8 cellular contexts compared by ENCODE assay signal in the genomic region with DNA sequence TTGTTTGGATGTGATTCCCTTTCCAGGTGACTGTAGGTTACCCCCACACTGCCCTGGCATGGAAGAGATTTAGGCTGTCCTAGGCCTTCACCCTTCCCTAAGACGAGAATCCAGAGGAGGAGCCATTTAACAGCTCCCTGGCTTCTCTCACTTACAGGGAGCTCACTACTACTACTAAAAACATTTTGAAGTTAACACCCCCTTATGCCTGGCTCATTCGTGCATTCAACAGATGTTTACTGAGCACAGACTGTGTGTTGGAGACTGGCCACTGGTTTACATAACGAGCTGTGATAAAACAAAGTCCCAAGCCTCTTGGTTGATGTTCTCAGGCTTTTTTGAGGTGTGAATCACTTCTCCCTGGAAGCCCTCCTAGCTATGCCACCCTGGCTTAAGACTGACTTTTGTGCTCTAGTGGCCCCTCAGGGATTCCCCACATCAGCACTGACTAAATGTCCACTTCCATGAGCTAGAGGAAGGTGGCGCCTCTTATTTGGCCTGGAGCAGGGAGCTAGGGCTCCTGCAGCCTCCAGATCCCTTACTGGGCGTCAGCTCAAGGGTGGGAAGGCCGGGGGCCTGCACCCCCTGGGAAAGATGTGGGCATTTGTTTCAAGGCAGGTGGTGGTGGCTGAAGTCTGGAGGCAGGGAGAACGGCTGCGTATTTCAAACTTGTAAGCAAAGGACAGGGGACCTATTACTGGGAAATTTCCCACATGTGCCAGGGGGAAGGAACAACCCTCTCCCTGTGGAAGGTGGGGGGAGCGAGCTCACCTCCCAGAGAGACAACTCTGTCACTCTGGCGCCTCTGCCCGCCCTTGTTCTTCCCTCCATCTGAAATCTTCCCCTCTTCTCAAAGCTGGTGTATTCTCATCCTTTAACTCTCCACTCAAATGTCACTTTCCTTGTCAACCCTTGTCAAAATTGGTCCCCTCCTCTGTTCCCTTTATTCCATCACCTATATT. TPM values are rescaled to one million over a fixed set of nuclear protein-coding genes. Genes with fewer than 3 reads are reported as not detected.
DNase-seq lines count a peak whose midpoint lies in the region; ATAC-seq, FAIRE-seq and TF ChIP-seq lines count a peak whose summit lies in the region.

No MANE protein-coding gene starts in this region.

- no peak for FAIRE-seq in bronchial epithelial cell (lab: Jason Lieb, UNC)

- H3K4me3 ChIP-seq in NB4 (ENCODE audit: low read depth, low read length) (no peak overlapping the region), bronchial epithelial cell (ENCODE audit: low read depth, low read length) (no peak overlapping the region), left lung (no peak overlapping the region)

- H3K36me3 ChIP-seq in bronchial epithelial cell (ENCODE audit: control insufficient read depth, insufficient read depth, low read length): no peaks in the 10 kb centered on the region
- no peaks in the 10 kb centered on the region for H3K36me3 ChIP-seq in left lung

- intact Hi-C loops in left lung (cut with DNase I): no loop called here

- H3K27me3 ChIP-seq in bronchial epithelial cell (ENCODE audit: control insufficient read depth, insufficient read depth, low read length): no peaks in the 10 kb centered on the region
- no peaks in the 10 kb centered on the region for H3K27me3 ChIP-seq in left lung

- ATAC-seq in left lung (peak; percentile 35), GM18867 (IDR thresholded peaks at IDR 0.05; ENCODE audit: unreplicated experiment) (no peak)
- no peak for ATAC-seq in activated CD4-positive, CD25-positive, alpha-beta regulatory T cell treated with anti-CD3 and anti-CD28 coated beads, Interleukin-2, amount 50 U/mL, for 24 hours

- H3K27ac ChIP-seq in left lung: peak overlapping the region; percentile 99

- H3K4me1 ChIP-seq in left lung: peaks cover 17 to 64% of the 10 kb centered on the region in 2 donors

- DNase-seq in DMS 273 (lab: John Stamatoyannopoulos, UW; ENCODE audit: unreplicated experiment) (peak; percentile 90), NB4 (ENCODE audit: low read depth) (peak; percentile 51), bronchial epithelial cell (ENCODE audit: low read depth) (no peak), left lung (no peak), superior temporal gyrus (ENCODE audit: extremely low spot score) (peak; percentile 95), D341Med (ENCODE audit: low spot score) (no peak)

- no peaks in the 10 kb centered on the region for H3K9me3 ChIP-seq in left lung

- peak; percentile 23 for TF ChIP-seq CTCF in NB4 (IDR thresholded peaks at IDR 0.05; ENCODE audit: low read depth, low read length)
- peak; percentile 48 for TF ChIP-seq CTCF in bronchial epithelial cell (IDR thresholded peaks at IDR 0.05; ENCODE audit: insufficient read depth, low read length, severe bottlenecking)
- peak; percentile 11 to 25 for TF ChIP-seq CTCF in left lung (IDR thresholded peaks at IDR 0.05)

- TF ChIP-seq POLR2A in NB4 (IDR thresholded peaks at IDR 0.05; ENCODE audit: extremely low read depth, insufficient read length): no peak

RNA-seq across cellular contexts. Expression of a gene that starts 19.4 kb away (rescaled TPM):
- total RNA-seq in bronchial epithelial cell (11,095 and 16,401 TPM in 2 replicates), left lung (over 10,000 TPM; 12,400 to 15,875 TPM)

RNA-seq across cellular contexts. Expression of a gene that starts 45.4 kb away (rescaled TPM):
- total RNA-seq in bronchial epithelial cell: 49.5 and 64.5 TPM in 2 replicates
- total RNA-seq in left lung: 10 to 100 TPM; 81.2 to 82.5 TPM

RNA-seq across cellular contexts. Expression of a gene that starts 56.9 kb away (rescaled TPM):
- total RNA-seq in bronchial epithelial cell (114 and 133 TPM in 2 replicates), left lung (1,000 to 10,000 TPM; 1,146 to 1,441 TPM)

Comparison
In these comparisons a context has a peak if more than half of its experiments do, and no peak if none do; other contexts are left out.
1. DNase-seq: peak in DMS 273 (single experiment), NB4 (single experiment) and superior temporal gyrus (single experiment); none in bronchial epithelial cell (single experiment), left lung (0 of 2) and D341Med (single experiment).
2. Peak in every context shown above with its lines, with median percentiles within 50 percentile points of each other: CTCF ChIP-seq.